In genomic region chr1:235741294-235741693, GRCh38 we compare ENCODE assay signal across 17 cellular contexts.
DNase-seq lines count a peak whose midpoint lies in the region; ATAC-seq and TF ChIP-seq lines count a peak whose summit lies in the region.
"Had no signal": no experiment of that assay in that cellular context is flagged by ENCODE, and none has a peak within 500 bp of the region (broad histone marks: within the 10 kb centered on the region; RNA-seq: fewer than 3 reads in every experiment).

No MANE protein-coding gene starts in this region.

- no peaks in the 10 kb centered on the region for H3K79me2 ChIP-seq in fibroblast of lung (ENCODE audit: control insufficient read depth, insufficient read depth, low read length)

- TF ChIP-seq CTCF in RWPE1 (conservative IDR thresholded peaks at IDR 0.05; ENCODE audit: low read depth) = no peak
- TF ChIP-seq CTCF in fibroblast of lung (conservative IDR thresholded peaks at IDR 0.05 in 1 of 2, IDR thresholded peaks at IDR 0.05 in 1 of 2; ENCODE audit: low read depth in 1 of 2, low read length in 2 of 2) = no peak
- no peak for TF ChIP-seq CTCF in omental fat pad (IDR thresholded peaks at IDR 0.05)

- peak; percentile 93 for DNase-seq in EL
- DNase-seq in RWPE1 (ENCODE audit: low spot score) = peak; percentile 29
- DNase-seq in fibroblast of lung (ENCODE audit: low read depth in 2 of 2) = peak; percentile 40 to 94
- no peak for DNase-seq in omental fat pad (ENCODE audit: low spot score)
- DNase-seq in OCI-M1 (lab: John Stamatoyannopoulos, UW) = no peak
- DNase-seq: foreskin melanocyte; left cardiac atrium; NCI-H146; NCI-H69; right lobe of liver; SHP77 treated with DMSO at 0.1 percent for 48 hours; stimulated activated naive CD8-positive, alpha-beta T cell treated with anti-CD3 and anti-CD28 coated beads, Interleukin-15, Interleukin-2, amounts not matched to agents 100 U/mL and 50 U/mL, for 24 hours had no signal

- no peaks in the 10 kb centered on the region for H3K36me3 ChIP-seq in fibroblast of lung (ENCODE audit: control insufficient read depth, insufficient read depth, low read length)
- H3K36me3 ChIP-seq: HAP-1 had no signal

- H3K9ac ChIP-seq in fibroblast of lung (ENCODE audit: insufficient read depth, low read length) = no peak overlapping the region

- TF ChIP-seq POLR2A in GM18505 (IDR thresholded peaks at IDR 0.05; ENCODE audit: borderline replicate concordance, extremely low read depth, insufficient read depth, insufficient read length) = no peak

- POLR2A ChIA-PET in RWPE1 (lab: Yijun Ruan, JAX; ENCODE audit: low non-redundant PET) = no interaction called here

- ATAC-seq in omental fat pad (ENCODE audit: low FRiP score) (peak; percentile 89), HG02642 (IDR thresholded peaks at IDR 0.05; ENCODE audit: poor library complexity, unreplicated experiment) (no peak), HG03571 (IDR thresholded peaks at IDR 0.05; ENCODE audit: unreplicated experiment) (no peak), GM18505 (IDR thresholded peaks at IDR 0.05; ENCODE audit: unreplicated experiment) (no peak)
- ATAC-seq: right lobe of liver; stimulated activated naive CD8-positive, alpha-beta T cell treated with anti-CD3 and anti-CD28 coated beads, Interleukin-15, Interleukin-2, amounts not matched to agents 100 U/mL and 50 U/mL, for 24 hours had no signal

- CTCF ChIA-PET in RWPE1 (lab: Yijun Ruan, JAX) = interaction anchor here (0.6 kb wide), 1 partner anchor 433 kb away, joined by 3 read pairs; no protein-coding TSS in a partner anchor

- no peaks in the 10 kb centered on the region for H4K20me1 ChIP-seq in fibroblast of lung (ENCODE audit: control insufficient read depth, extremely low read depth, insufficient read depth, low read length)

- H3K4me2 ChIP-seq in fibroblast of lung (ENCODE audit: extremely low read depth, insufficient read depth, low read length) = peak overlapping the region; percentile 64

- no peaks in the 10 kb centered on the region for H3K9me3 ChIP-seq in fibroblast of lung (ENCODE audit: control insufficient read depth, insufficient read depth, low read depth, low read length)
- H3K9me3 ChIP-seq: HAP-1, right lobe of liver had no signal

- peaks cover 10% of the 10 kb centered on the region for H3K4me1 ChIP-seq in fibroblast of lung (ENCODE audit: control insufficient read depth, extremely low read depth, insufficient read depth, low read length)
- H3K4me1 ChIP-seq: HAP-1, right lobe of liver had no signal

- H3K27ac ChIP-seq in RWPE1 (no peak overlapping the region), fibroblast of lung (ENCODE audit: insufficient read depth, low read length) (peak overlapping the region; percentile 47)
- H3K27ac ChIP-seq: right lobe of liver, VCaP had no signal

- H2AFZ ChIP-seq in fibroblast of lung (ENCODE audit: low read length) = peak overlapping the region; percentile 27

- H3K27me3 ChIP-seq in fibroblast of lung (ENCODE audit: control insufficient read depth, insufficient read depth, low read length) = no peaks in the 10 kb centered on the region
- H3K27me3 ChIP-seq: right lobe of liver had no signal

- no peak overlapping the region for H3K4me3 ChIP-seq in fibroblast of lung (replicated peaks in 1 of 4; ENCODE audit: control extremely low read depth in 1 of 4, insufficient read depth in 1 of 4, low read depth in 3 of 4, low read length in 4 of 4)
- H3K4me3 ChIP-seq: HAP-1, right lobe of liver had no signal

Comparison
In these comparisons a context has a peak if more than half of its experiments do, and no peak if none do; other contexts are left out.
1. DNase-seq: peak in EL (single experiment), RWPE1 (single experiment) and fibroblast of lung (2 of 2); none in omental fat pad (single experiment) and OCI-M1 (single experiment).